ENCODE assay signal across 8 cellular contexts in genomic region chr1:117606608-117607261, GRCh38. TPM values are rescaled to one million over a fixed set of nuclear protein-coding genes. Genes with fewer than 3 reads are reported as not detected.
DNase-seq lines count a peak whose midpoint lies in the region; ATAC-seq and TF ChIP-seq lines count a peak whose summit lies in the region.

No MANE protein-coding gene starts in this region.

- WGBS in ovary, 3 donors = 1 to 2% (median 2%) methylated on average over 32 to 45 of the region's 45 CpGs

- TF ChIP-seq POLR2A in ovary (IDR thresholded peaks at IDR 0.05) = no peak

- no peaks in the 10 kb centered on the region for H3K9me3 ChIP-seq in ovary

- peak; percentile 23 for DNase-seq in GM20000 (ENCODE audit: low spot score)
- peak; percentile 65 for DNase-seq in NCI-H69 (lab: John Stamatoyannopoulos, UW)
- DNase-seq in activated T-helper 1 cell treated with Interleukin-2 at 50 U/mL for 16 hours (ENCODE audit: low read depth) = peak; percentile 39
- DNase-seq in foreskin keratinocyte = peak; percentile 40 to 59
- DNase-seq in ovary = peak in 4 of 5 donors; percentile 46 to 66 (median 56)
- DNase-seq in type B pancreatic cell (ENCODE audit: extremely low spot score, unreplicated experiment) = no peak

- TF ChIP-seq EP300 in ovary (IDR thresholded peaks at IDR 0.05) = no peak

- TF ChIP-seq CTCF in GM20000 (IDR thresholded peaks at IDR 0.05; ENCODE audit: extremely low read depth, missing control alignments) (no peak), foreskin keratinocyte (conservative IDR thresholded peaks at IDR 0.05) (no peak), ovary (IDR thresholded peaks at IDR 0.05) (no peak), type B pancreatic cell (conservative IDR thresholded peaks at IDR 0.05) (no peak)

- peak; percentile 10 for ATAC-seq in foreskin keratinocyte
- no peak for ATAC-seq in GM18867 (IDR thresholded peaks at IDR 0.05; ENCODE audit: unreplicated experiment)
- no peak for ATAC-seq in HG03095 (IDR thresholded peaks at IDR 0.05; ENCODE audit: unreplicated experiment)

- H3K27ac ChIP-seq in foreskin keratinocyte (no peak overlapping the region), ovary (peak overlapping the region in 1 of 2 donors; percentile 89)

- intact Hi-C loops in ovary (cut with DNase I) = loop anchor here in 2 of 4 donors (5.0 kb wide), 1 partner anchor 151 kb away; no protein-coding TSS in a partner anchor

- no peaks in the 10 kb centered on the region for H3K36me3 Mint-ChIP-seq in type B pancreatic cell

- peaks cover 4% of the 10 kb centered on the region for H3K4me1 Mint-ChIP-seq in type B pancreatic cell (ENCODE audit: unreplicated experiment)

- H3K27me3 ChIP-seq in foreskin keratinocyte (peaks cover 32% of the 10 kb centered on the region), ovary (no peaks in the 10 kb centered on the region)

- peak overlapping the region; percentile 97 for H3K4me3 Mint-ChIP-seq in type B pancreatic cell

- peak overlapping the region; percentile 94 for H3K4me3 ChIP-seq in ovary

- H3K4me1 ChIP-seq in foreskin keratinocyte = peaks cover 5% of the 10 kb centered on the region
- H3K4me1 ChIP-seq in ovary (ENCODE audit: insufficient read depth) = no peaks in the 10 kb centered on the region

- H3K36me3 ChIP-seq in ovary = no peaks in the 10 kb centered on the region

- no peaks in the 10 kb centered on the region for H3K9me3 Mint-ChIP-seq in type B pancreatic cell

- peaks cover 79% of the 10 kb centered on the region for H3K27me3 Mint-ChIP-seq in type B pancreatic cell

- peak overlapping the region; percentile 95 for H3K27ac Mint-ChIP-seq in type B pancreatic cell

RNA-seq across cellular contexts. Expression of gene TENT5C, which starts 0.9 kb away (rescaled TPM):
- total RNA-seq in foreskin keratinocyte (0.07 and 0.11 TPM in 2 replicates), ovary (10 to 100 TPM in 5 of 7 donors, 1 to 10 TPM in 2; 6.2 to 24.7 (median 11.4) TPM), type B pancreatic cell (ENCODE audit: low replicate concordance) (12.9 and 13.8 TPM in 2 replicates)
- polyA plus RNA-seq in foreskin keratinocyte (0.02 and 0.07 TPM in 2 replicates), ovary (10 to 100 TPM in 1 of 2 donors, 1 to 10 TPM in 1; 2.6 to 11.6 TPM)
